In the genomic region with DNA sequence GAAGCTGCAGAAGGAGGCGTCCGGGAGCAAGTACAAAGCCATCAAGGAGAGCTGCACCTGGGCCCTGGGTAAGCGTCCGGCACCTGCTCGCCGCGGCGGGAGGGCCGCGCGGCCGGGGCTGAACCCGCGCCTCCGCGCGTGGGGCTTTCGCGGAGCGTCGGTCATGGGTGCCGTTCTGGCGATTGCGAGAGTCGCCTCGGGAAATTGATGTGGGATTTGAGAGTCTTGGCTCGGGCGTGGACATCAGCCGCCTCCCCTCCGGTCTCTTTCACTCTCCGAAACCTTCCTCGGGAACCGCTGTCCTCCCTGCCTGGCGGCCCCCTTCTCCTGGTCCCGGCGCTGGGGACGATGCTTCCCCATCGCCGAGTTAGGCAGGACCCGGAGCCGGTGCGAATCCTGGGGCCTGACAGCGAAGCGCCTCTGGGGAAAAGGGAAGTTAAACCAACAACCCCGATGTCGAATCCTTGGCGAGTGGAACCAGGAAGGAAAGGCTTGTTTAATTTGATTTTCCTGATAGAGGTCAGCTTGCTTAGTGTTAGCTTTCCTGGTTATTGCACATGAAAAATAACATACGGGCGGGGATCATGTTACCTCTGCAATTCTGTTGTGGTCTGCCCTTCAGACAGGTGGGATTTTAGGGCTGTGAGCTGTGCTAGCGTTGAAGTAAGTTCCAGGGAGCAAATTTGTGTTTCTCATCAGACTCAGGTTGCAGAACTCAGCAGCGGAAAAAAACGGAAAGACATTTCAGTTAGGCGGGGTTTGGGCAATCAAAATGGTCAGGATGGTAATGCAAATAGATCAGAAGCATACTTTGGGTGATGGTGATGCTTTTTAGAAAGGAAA, we compare ENCODE assay signal across 1 cellular context.
A peak's percentile ranks its signal among the peaks of the same experiment; 100 is the strongest.
TF ChIP-seq lines count a peak whose summit lies in the region.

No MANE protein-coding gene starts in this region.

TF ChIP-seq in HepG2, 621 proteins besides CTCF, POLR2A, EP300 and RAD21 (continued from another document and continues in another):
- TF ChIP-seq ZNF460 (CRISPR knock-in tag; IDR thresholded peaks at IDR 0.05; ENCODE audit: borderline replicate concordance) = no peak
- no peak for TF ChIP-seq NAIF1 (CRISPR knock-in tag; IDR thresholded peaks at IDR 0.05; ENCODE audit: borderline replicate concordance)
- TF ChIP-seq SIX4 (CRISPR knock-in tag; IDR thresholded peaks at IDR 0.05) = 0 out of 2 replicates have a peak, but pooled peaks have one; percentile 15
- TF ChIP-seq SCMH1 (CRISPR knock-in tag; IDR thresholded peaks at IDR 0.05; ENCODE audit: borderline replicate concordance) = no peak
- no peak for TF ChIP-seq HDAC2 (CRISPR knock-in tag; IDR thresholded peaks at IDR 0.05)
- peak; percentile 9 for TF ChIP-seq HNRNPLL (IDR thresholded peaks at IDR 0.05; ENCODE audit: low read depth, low read length, poor library complexity, severe bottlenecking)
- no peak for TF ChIP-seq KLF9 (CRISPR knock-in tag; IDR thresholded peaks at IDR 0.05; ENCODE audit: low read depth)
- no peak for TF ChIP-seq ZKSCAN8 (CRISPR knock-in tag; IDR thresholded peaks at IDR 0.05; ENCODE audit: borderline replicate concordance)
- no peak for TF ChIP-seq ZFYVE20 (CRISPR knock-in tag; IDR thresholded peaks at IDR 0.05; ENCODE audit: borderline replicate concordance, low read depth)
- no peak for TF ChIP-seq HINFP (CRISPR knock-in tag; IDR thresholded peaks at IDR 0.05; ENCODE audit: low read depth)
- TF ChIP-seq TCF7 (IDR thresholded peaks at IDR 0.05; ENCODE audit: low read depth) = no peak; the same call in 1 of the 2 replicates
- no peak for TF ChIP-seq ZNF343 (CRISPR knock-in tag; IDR thresholded peaks at IDR 0.05)
- no peak for TF ChIP-seq TMF1 (CRISPR knock-in tag; IDR thresholded peaks at IDR 0.05; ENCODE audit: low read depth)
- TF ChIP-seq ZNF607 (CRISPR knock-in tag; IDR thresholded peaks at IDR 0.05; ENCODE audit: borderline replicate concordance) = no peak
- no peak; the same call in 1 of the 2 replicates for TF ChIP-seq E2F1 (CRISPR knock-in tag; IDR thresholded peaks at IDR 0.05)
- TF ChIP-seq, protein P1, sequence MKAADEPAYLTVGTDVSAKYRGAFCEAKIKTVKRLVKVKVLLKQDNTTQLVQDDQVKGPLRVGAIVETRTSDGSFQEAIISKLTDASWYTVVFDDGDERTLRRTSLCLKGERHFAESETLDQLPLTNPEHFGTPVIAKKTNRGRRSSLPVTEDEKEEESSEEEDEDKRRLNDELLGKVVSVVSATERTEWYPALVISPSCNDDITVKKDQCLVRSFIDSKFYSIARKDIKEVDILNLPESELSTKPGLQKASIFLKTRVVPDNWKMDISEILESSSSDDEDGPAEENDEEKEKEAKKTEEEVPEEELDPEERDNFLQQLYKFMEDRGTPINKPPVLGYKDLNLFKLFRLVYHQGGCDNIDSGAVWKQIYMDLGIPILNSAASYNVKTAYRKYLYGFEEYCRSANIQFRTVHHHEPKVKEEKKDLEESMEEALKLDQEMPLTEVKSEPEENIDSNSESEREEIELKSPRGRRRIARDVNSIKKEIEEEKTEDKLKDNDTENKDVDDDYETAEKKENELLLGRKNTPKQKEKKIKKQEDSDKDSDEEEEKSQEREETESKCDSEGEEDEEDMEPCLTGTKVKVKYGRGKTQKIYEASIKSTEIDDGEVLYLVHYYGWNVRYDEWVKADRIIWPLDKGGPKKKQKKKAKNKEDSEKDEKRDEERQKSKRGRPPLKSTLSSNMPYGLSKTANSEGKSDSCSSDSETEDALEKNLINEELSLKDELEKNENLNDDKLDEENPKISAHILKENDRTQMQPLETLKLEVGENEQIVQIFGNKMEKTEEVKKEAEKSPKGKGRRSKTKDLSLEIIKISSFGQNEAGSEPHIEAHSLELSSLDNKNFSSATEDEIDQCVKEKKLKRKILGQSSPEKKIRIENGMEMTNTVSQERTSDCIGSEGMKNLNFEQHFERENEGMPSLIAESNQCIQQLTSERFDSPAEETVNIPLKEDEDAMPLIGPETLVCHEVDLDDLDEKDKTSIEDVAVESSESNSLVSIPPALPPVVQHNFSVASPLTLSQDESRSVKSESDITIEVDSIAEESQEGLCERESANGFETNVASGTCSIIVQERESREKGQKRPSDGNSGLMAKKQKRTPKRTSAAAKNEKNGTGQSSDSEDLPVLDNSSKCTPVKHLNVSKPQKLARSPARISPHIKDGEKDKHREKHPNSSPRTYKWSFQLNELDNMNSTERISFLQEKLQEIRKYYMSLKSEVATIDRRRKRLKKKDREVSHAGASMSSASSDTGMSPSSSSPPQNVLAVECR (CRISPR knock-in tag; IDR thresholded peaks at IDR 0.05; ENCODE audit: borderline replicate concordance) = peak; percentile 32; the same call in 1 of the 2 replicates
- no peak for TF ChIP-seq MTF2 (CRISPR knock-in tag; IDR thresholded peaks at IDR 0.05; ENCODE audit: borderline replicate concordance)
- TF ChIP-seq, protein P2, sequence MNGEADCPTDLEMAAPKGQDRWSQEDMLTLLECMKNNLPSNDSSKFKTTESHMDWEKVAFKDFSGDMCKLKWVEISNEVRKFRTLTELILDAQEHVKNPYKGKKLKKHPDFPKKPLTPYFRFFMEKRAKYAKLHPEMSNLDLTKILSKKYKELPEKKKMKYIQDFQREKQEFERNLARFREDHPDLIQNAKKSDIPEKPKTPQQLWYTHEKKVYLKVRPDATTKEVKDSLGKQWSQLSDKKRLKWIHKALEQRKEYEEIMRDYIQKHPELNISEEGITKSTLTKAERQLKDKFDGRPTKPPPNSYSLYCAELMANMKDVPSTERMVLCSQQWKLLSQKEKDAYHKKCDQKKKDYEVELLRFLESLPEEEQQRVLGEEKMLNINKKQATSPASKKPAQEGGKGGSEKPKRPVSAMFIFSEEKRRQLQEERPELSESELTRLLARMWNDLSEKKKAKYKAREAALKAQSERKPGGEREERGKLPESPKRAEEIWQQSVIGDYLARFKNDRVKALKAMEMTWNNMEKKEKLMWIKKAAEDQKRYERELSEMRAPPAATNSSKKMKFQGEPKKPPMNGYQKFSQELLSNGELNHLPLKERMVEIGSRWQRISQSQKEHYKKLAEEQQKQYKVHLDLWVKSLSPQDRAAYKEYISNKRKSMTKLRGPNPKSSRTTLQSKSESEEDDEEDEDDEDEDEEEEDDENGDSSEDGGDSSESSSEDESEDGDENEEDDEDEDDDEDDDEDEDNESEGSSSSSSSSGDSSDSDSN (CRISPR knock-in tag; IDR thresholded peaks at IDR 0.05) = peak; percentile 74
- no peak for TF ChIP-seq KLF13 (CRISPR knock-in tag; IDR thresholded peaks at IDR 0.05)
- TF ChIP-seq, protein P3, sequence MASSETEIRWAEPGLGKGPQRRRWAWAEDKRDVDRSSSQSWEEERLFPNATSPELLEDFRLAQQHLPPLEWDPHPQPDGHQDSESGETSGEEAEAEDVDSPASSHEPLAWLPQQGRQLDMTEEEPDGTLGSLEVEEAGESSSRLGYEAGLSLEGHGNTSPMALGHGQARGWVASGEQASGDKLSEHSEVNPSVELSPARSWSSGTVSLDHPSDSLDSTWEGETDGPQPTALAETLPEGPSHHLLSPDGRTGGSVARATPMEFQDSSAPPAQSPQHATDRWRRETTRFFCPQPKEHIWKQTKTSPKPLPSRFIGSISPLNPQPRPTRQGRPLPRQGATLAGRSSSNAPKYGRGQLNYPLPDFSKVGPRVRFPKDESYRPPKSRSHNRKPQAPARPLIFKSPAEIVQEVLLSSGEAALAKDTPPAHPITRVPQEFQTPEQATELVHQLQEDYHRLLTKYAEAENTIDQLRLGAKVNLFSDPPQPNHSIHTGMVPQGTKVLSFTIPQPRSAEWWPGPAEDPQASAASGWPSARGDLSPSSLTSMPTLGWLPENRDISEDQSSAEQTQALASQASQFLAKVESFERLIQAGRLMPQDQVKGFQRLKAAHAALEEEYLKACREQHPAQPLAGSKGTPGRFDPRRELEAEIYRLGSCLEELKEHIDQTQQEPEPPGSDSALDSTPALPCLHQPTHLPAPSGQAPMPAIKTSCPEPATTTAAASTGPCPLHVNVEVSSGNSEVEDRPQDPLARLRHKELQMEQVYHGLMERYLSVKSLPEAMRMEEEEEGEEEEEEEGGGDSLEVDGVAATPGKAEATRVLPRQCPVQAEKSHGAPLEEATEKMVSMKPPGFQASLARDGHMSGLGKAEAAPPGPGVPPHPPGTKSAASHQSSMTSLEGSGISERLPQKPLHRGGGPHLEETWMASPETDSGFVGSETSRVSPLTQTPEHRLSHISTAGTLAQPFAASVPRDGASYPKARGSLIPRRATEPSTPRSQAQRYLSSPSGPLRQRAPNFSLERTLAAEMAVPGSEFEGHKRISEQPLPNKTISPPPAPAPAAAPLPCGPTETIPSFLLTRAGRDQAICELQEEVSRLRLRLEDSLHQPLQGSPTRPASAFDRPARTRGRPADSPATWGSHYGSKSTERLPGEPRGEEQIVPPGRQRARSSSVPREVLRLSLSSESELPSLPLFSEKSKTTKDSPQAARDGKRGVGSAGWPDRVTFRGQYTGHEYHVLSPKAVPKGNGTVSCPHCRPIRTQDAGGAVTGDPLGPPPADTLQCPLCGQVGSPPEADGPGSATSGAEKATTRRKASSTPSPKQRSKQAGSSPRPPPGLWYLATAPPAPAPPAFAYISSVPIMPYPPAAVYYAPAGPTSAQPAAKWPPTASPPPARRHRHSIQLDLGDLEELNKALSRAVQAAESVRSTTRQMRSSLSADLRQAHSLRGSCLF (CRISPR knock-in tag; IDR thresholded peaks at IDR 0.05; ENCODE audit: borderline replicate concordance) = no peak
- TF ChIP-seq, protein P4, sequence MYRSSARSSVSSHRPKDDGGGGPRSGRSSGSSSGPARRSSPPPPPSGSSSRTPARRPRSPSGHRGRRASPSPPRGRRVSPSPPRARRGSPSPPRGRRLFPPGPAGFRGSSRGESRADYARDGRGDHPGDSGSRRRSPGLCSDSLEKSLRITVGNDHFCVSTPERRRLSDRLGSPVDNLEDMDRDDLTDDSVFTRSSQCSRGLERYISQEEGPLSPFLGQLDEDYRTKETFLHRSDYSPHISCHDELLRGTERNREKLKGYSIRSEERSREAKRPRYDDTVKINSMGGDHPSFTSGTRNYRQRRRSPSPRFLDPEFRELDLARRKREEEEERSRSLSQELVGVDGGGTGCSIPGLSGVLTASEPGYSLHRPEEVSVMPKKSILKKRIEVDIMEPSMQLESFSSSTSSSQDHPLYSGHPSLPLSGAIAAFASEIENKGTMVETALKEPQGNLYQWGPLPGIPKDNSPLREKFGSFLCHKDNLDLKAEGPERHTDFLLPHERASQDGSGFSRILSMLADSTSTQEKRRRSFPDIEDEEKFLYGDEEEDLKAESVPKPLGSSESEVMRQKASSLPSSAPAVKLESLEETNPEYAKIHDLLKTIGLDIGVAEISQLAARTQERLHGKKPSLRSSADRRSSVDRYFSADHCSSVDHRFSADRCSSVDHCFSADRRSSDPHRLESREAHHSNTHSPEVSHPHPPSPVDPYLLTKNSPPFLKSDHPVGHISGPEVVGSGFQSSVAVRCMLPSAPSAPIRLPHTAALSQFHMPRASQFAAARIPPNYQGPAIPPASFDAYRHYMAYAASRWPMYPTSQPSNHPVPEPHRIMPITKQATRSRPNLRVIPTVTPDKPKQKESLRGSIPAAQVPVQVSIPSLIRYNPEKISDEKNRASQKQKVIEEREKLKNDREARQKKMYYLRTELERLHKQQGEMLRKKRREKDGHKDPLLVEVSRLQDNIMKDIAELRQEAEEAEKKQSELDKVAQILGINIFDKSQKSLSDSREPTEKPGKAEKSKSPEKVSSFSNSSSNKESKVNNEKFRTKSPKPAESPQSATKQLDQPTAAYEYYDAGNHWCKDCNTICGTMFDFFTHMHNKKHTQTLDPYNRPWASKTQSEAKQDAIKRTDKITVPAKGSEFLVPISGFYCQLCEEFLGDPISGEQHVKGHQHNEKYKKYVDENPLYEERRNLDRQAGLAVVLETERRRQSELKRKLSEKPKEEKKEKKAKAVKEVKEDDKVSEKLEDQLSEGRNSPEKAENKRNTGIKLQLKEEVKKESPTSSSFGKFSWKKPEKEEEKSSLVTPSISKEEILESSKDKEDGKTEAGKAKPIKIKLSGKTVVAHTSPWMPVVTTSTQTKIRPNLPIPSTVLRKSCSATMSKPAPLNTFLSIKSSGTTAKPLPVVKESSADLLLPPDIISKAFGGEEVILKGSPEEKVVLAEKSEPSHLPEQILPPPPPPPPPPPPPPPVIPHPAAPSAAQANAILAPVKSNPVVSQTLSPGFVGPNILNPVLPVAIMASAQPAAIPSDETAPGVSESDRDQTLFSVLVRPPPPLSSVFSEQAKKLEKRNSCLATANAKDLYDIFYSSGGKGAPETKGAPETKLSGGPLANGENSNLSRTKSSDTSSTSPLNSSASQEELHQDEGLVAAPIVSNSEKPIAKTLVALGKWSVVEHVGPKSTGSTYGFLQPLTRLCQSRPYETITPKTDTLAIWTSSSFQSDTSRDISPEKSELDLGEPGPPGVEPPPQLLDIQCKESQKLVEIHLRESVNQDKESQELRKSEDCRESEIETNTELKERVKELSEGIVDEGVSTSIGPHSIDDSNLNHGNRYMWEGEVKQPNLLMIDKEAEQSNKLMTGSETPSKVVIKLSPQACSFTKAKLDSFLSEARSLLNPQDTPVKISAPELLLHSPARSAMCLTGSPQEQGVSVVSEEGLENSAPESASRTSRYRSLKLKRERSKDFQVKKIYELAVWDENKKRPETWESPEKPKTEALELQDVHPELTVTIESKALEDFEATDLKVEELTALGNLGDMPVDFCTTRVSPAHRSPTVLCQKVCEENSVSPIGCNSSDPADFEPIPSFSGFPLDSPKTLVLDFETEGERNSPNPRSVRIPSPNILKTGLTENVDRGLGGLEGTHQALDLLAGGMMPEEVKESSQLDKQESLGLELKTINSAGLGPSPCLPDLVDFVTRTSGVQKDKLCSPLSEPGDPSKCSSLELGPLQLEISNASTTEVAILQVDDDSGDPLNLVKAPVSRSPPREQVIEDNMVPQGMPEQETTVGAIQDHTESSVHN (CRISPR knock-in tag; IDR thresholded peaks at IDR 0.05) = no peak
- TF ChIP-seq BRCA1 (CRISPR knock-in tag; IDR thresholded peaks at IDR 0.05) = no peak
- TF ChIP-seq ZNF749 (CRISPR knock-in tag; IDR thresholded peaks at IDR 0.05; ENCODE audit: borderline replicate concordance) = no peak
- TF ChIP-seq ZMYM3 (CRISPR knock-in tag; IDR thresholded peaks at IDR 0.05) = no peak
- TF ChIP-seq THYN1 (CRISPR knock-in tag; IDR thresholded peaks at IDR 0.05; ENCODE audit: borderline replicate concordance, low read depth) = no peak
- no peak for TF ChIP-seq NFATC3 (CRISPR knock-in tag; IDR thresholded peaks at IDR 0.05)
